ENCODE assay signal across 13 cellular contexts in the genomic region with DNA sequence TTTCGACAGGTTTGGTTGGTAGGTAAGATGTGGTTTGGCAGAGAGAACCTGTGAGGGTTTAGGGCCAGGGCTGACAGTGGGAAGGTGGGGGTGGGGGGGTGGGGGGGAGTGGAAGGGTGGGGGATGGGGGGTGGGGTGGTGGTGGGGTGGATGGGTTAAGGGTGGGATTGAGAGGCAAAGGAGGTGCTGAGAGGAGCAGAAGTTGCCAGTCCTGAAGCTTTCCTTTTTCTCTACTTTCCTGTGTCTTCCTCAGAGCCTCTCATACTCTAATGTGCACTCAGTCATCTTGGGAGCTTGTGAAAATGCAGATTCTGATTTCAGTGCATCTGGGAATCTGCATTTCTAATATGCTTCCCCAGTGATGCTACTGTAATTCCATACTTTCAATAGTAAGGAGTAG. TPM values are rescaled to one million over a fixed set of nuclear protein-coding genes. Genes with fewer than 3 reads are reported as not detected.
DNase-seq lines count a peak whose midpoint lies in the region; ATAC-seq and TF ChIP-seq lines count a peak whose summit lies in the region.
"Had no signal": no experiment of that assay in that cellular context is flagged by ENCODE, and none has a peak within 500 bp of the region (broad histone marks: within the 10 kb centered on the region; RNA-seq: fewer than 3 reads in every experiment).

No MANE protein-coding gene starts in this region.

- H3K4me3 ChIP-seq in ACC112 (ENCODE audit: low read depth, low read length) (no peak overlapping the region), esophagus muscularis mucosa (no peak overlapping the region)
- peak overlapping the region; percentile 50 for H3K4me3 ChIP-seq in CD8-positive, alpha-beta memory T cell (ENCODE audit: low read length)
- H3K4me3 ChIP-seq: HAP-1 had no signal

- H3K9me3 ChIP-seq in CD8-positive, alpha-beta memory T cell (ENCODE audit: low read length): no peaks in the 10 kb centered on the region
- no peaks in the 10 kb centered on the region for H3K9me3 ChIP-seq in esophagus muscularis mucosa
- H3K9me3 ChIP-seq: BE2C, HAP-1 had no signal

- H3K4me1 Mint-ChIP-seq in CD8-positive, alpha-beta memory T cell: peaks cover 74 to 92% (median 91%) of the 10 kb centered on the region in 3 donors
- H3K4me1 Mint-ChIP-seq in activated CD4-positive, alpha-beta memory T cell treated with anti-CD3 and anti-CD28 coated beads for 36 hours (ENCODE audit: low read depth): peaks cover 87% of the 10 kb centered on the region
- H3K4me1 Mint-ChIP-seq in glutamatergic neuron (ENCODE audit: low read depth, unreplicated experiment): peaks cover 60% of the 10 kb centered on the region

- peaks cover 0 to 3% (median 2%) of the 10 kb centered on the region in 3 donors for H3K36me3 Mint-ChIP-seq in CD8-positive, alpha-beta memory T cell
- H3K36me3 Mint-ChIP-seq in activated CD4-positive, alpha-beta memory T cell treated with anti-CD3 and anti-CD28 coated beads for 36 hours: peaks cover 4% of the 10 kb centered on the region
- H3K36me3 Mint-ChIP-seq in glutamatergic neuron (ENCODE audit: unreplicated experiment): no peaks in the 10 kb centered on the region

- H3K27ac ChIP-seq in ACC112 (ENCODE audit: low read depth, low read length) (peak overlapping the region; percentile 57), esophagus muscularis mucosa (replicated peaks in 1 of 4) (no peak overlapping the region)
- H3K27ac ChIP-seq in CD8-positive, alpha-beta memory T cell (ENCODE audit: low read depth, low read length): no peak overlapping the region

- CTCF ChIA-PET in CD8-positive, alpha-beta memory T cell (lab: Charles Lee): interaction anchor here (0.6 to 2.5 kb wide), 4 partner anchors 11 to 326 kb away, joined by 3 to 12 read pairs (median 5); no protein-coding TSS in a partner anchor
- CTCF ChIA-PET in activated CD4-positive, alpha-beta memory T cell treated with anti-CD3 and anti-CD28 coated beads for 36 hours (lab: Charles Lee): interaction anchor here (0.6 to 3.3 kb wide), 12 partner anchors 11 to 638 kb away, joined by 3 to 12 read pairs (median 4); partner anchors contain the start of gene MAP4K4

- no peak for DNase-seq in CD8-positive, alpha-beta memory T cell
- no peak for DNase-seq in activated CD4-positive, alpha-beta memory T cell treated with anti-CD3 and anti-CD28 coated beads for 36 hours
- peak; percentile 21 for DNase-seq in esophagus muscularis mucosa (ENCODE audit: extremely low spot score)
- no peak for DNase-seq in glutamatergic neuron
- no peak for DNase-seq in sciatic nerve (ENCODE audit: low spot score)
- DNase-seq in G401 (ENCODE audit: low spot score): no peak
- DNase-seq: BE2C, NCI-H526 treated with DMSO at 0.1 percent for 48 hours, occipital lobe, RPMI8226 had no signal

- H3K79me2 ChIP-seq in ACC112 (ENCODE audit: control insufficient read depth, insufficient read depth, low read length, unreplicated experiment): peaks cover 95% of the 10 kb centered on the region

- peak overlapping the region; percentile 78 to 99 (median 94) for H3K27ac Mint-ChIP-seq in CD8-positive, alpha-beta memory T cell
- peak overlapping the region; percentile 88 for H3K27ac Mint-ChIP-seq in activated CD4-positive, alpha-beta memory T cell treated with anti-CD3 and anti-CD28 coated beads for 36 hours
- no peak overlapping the region for H3K27ac Mint-ChIP-seq in glutamatergic neuron (ENCODE audit: unreplicated experiment)

- ATAC-seq in sciatic nerve (no peak), GM18907 (IDR thresholded peaks at IDR 0.05; ENCODE audit: unreplicated experiment) (no peak)

- H3K9me3 Mint-ChIP-seq in CD8-positive, alpha-beta memory T cell: no peaks in the 10 kb centered on the region
- H3K9me3 Mint-ChIP-seq in activated CD4-positive, alpha-beta memory T cell treated with anti-CD3 and anti-CD28 coated beads for 36 hours: peaks cover 3% of the 10 kb centered on the region
- peaks cover 7% of the 10 kb centered on the region for H3K9me3 Mint-ChIP-seq in glutamatergic neuron (ENCODE audit: unreplicated experiment)

- H3K27me3 ChIP-seq in ACC112 (ENCODE audit: insufficient read depth, low read length) (no peaks in the 10 kb centered on the region), esophagus muscularis mucosa (no peaks in the 10 kb centered on the region)
- no peaks in the 10 kb centered on the region for H3K27me3 ChIP-seq in CD8-positive, alpha-beta memory T cell (ENCODE audit: insufficient read depth, low read length, poor library complexity, severe bottlenecking)
- H3K27me3 ChIP-seq: BE2C had no signal

- peaks cover 4% of the 10 kb centered on the region for H3K36me3 ChIP-seq in ACC112 (ENCODE audit: insufficient read depth, low read length)
- H3K36me3 ChIP-seq in CD8-positive, alpha-beta memory T cell (ENCODE audit: insufficient read depth, low read length): no peaks in the 10 kb centered on the region
- no peaks in the 10 kb centered on the region for H3K36me3 ChIP-seq in esophagus muscularis mucosa
- H3K36me3 ChIP-seq: BE2C, HAP-1 had no signal

- peak overlapping the region; percentile 0 to 75 (median 57) for H3K4me3 Mint-ChIP-seq in CD8-positive, alpha-beta memory T cell
- peak overlapping the region; percentile 18 for H3K4me3 Mint-ChIP-seq in activated CD4-positive, alpha-beta memory T cell treated with anti-CD3 and anti-CD28 coated beads for 36 hours
- H3K4me3 Mint-ChIP-seq in glutamatergic neuron (ENCODE audit: unreplicated experiment): no peak overlapping the region

- intact Hi-C loops in activated CD4-positive, alpha-beta memory T cell treated with anti-CD3 and anti-CD28 coated beads for 36 hours (cut with micrococcal nuclease): loop anchor here (2.0 to 5.0 kb wide), 4 partner anchors 241 to 411 kb away; partner anchors contain the start of genes RFX8 and RNF149
- intact Hi-C loops in esophagus muscularis mucosa (cut with DNase I) (no loop called here), sciatic nerve (cut with DNase I) (no loop called here)

- in situ Hi-C loops in G401 (cut with HindIII; ENCODE audit: low sequenced_read_pairs): no loop called here

- WGBS in esophagus muscularis mucosa: 100% methylated on average over 1 of the region's 1 CpG

- H3K4me1 ChIP-seq in ACC112 (ENCODE audit: control insufficient read depth, insufficient read depth, low read length, unreplicated experiment): peaks cover 45% of the 10 kb centered on the region
- H3K4me1 ChIP-seq in CD8-positive, alpha-beta memory T cell (ENCODE audit: insufficient read depth, low read length): peaks cover 97% of the 10 kb centered on the region
- peaks cover 16 to 51% (median 24%) of the 10 kb centered on the region in 4 donors for H3K4me1 ChIP-seq in esophagus muscularis mucosa
- H3K4me1 ChIP-seq: BE2C had no signal

- no peak overlapping the region for H2AFZ ChIP-seq in ACC112 (ENCODE audit: low read length, unreplicated experiment)

- H3K27me3 Mint-ChIP-seq in CD8-positive, alpha-beta memory T cell: no peaks in the 10 kb centered on the region
- no peaks in the 10 kb centered on the region for H3K27me3 Mint-ChIP-seq in activated CD4-positive, alpha-beta memory T cell treated with anti-CD3 and anti-CD28 coated beads for 36 hours
- H3K27me3 Mint-ChIP-seq in glutamatergic neuron (ENCODE audit: unreplicated experiment): peaks cover 11% of the 10 kb centered on the region

- no peak for TF ChIP-seq CTCF in esophagus muscularis mucosa (IDR thresholded peaks at IDR 0.05)
- no peak for TF ChIP-seq CTCF in glutamatergic neuron (IDR thresholded peaks at IDR 0.05; ENCODE audit: partially characterized antibody, unreplicated experiment)

- no peak for TF ChIP-seq POLR2A in esophagus muscularis mucosa (IDR thresholded peaks at IDR 0.05; ENCODE audit: low read depth)

- POLR2A ChIA-PET in CD8-positive, alpha-beta memory T cell (lab: Charles Lee): interaction anchor here (1.0 to 1.4 kb wide), 3 partner anchors 14 to 21 kb away, joined by 4 read pairs; partner anchors contain the start of gene MAP4K4
- POLR2A ChIA-PET in activated CD4-positive, alpha-beta memory T cell treated with anti-CD3 and anti-CD28 coated beads for 36 hours (lab: Charles Lee): interaction anchor here (0.6 to 4.6 kb wide), 8 partner anchors 8 to 244 kb away, joined by 3 to 43 read pairs (median 13); partner anchors contain the start of genes MAP4K4 and RFX8

- no peak for TF ChIP-seq EP300 in esophagus muscularis mucosa (IDR thresholded peaks at IDR 0.05)

RNA-seq across cellular contexts. Expression of gene MAP4K4, which starts 21.0 kb away (rescaled TPM):
- total RNA-seq in CD8-positive, alpha-beta memory T cell: 10 to 100 TPM; 30.8 to 36.0 TPM
- polyA plus RNA-seq in CD8-positive, alpha-beta memory T cell: 13.5 TPM
- total RNA-seq in activated CD4-positive, alpha-beta memory T cell treated with anti-CD3 and anti-CD28 coated beads for 36 hours: 10 to 100 TPM; 42.1 to 43.4 TPM
- total RNA-seq in esophagus muscularis mucosa (10 to 100 TPM; 37.8 to 59.0 (median 51.7) TPM), glutamatergic neuron (ENCODE audit: unreplicated experiment) (756 TPM), sciatic nerve (140 TPM)
- total RNA-seq in G401 (2014; rRNA removed; shearing (Covaris generic)): 47.3 and 70.8 TPM in 2 replicates
